8 cellular contexts compared by ENCODE assay signal in genomic region chr18:23422751-23423418, GRCh38. TPM values are rescaled to one million over a fixed set of nuclear protein-coding genes. Genes with fewer than 3 reads are reported as not detected.
DNase-seq lines count a peak whose midpoint lies in the region; ATAC-seq and TF ChIP-seq lines count a peak whose summit lies in the region.

No MANE protein-coding gene starts in this region.

- no peak overlapping the region for H3K4me3 ChIP-seq in upper lobe of right lung

- no peaks in the 10 kb centered on the region for H3K9me3 ChIP-seq in upper lobe of right lung

- no peak overlapping the region for H3K27ac ChIP-seq in upper lobe of right lung

- DNase-seq in GM10266 (ENCODE audit: extremely low spot score) = peak; percentile 56
- DNase-seq in SHP77 (lab: John Stamatoyannopoulos, UW) = peak; percentile 64 to 65
- DNase-seq in Right ventricle myocardium superior = peak; percentile 53
- peak; percentile 84 for DNase-seq in upper lobe of right lung
- DNase-seq in midbrain (lab: John Stamatoyannopoulos, UW) = no peak
- DNase-seq in NCI-H526 treated with DMSO at 0.1 percent for 48 hours (lab: John Stamatoyannopoulos, UW) = no peak

- TF ChIP-seq CTCF in GM10266 (IDR thresholded peaks at IDR 0.05; ENCODE audit: control insufficient read depth, insufficient read depth, low read depth, missing control alignments) (no peak), upper lobe of right lung (IDR thresholded peaks at IDR 0.05) (no peak)

- H3K27me3 ChIP-seq in upper lobe of right lung = no peaks in the 10 kb centered on the region

- ATAC-seq in GM21447 (IDR thresholded peaks at IDR 0.05; ENCODE audit: unreplicated experiment) (peak; percentile 90), HG03558 (IDR thresholded peaks at IDR 0.05; ENCODE audit: extremely low read depth, unreplicated experiment) (peak; percentile 70), Right ventricle myocardium superior (ENCODE audit: poor library complexity) (peak; percentile 57), upper lobe of right lung (peak; percentile 97)

- intact Hi-C loops in Right ventricle myocardium superior (cut with DNase I) = no loop called here
- intact Hi-C loops in upper lobe of right lung (cut with DNase I) = no loop called here

- no peaks in the 10 kb centered on the region for H3K4me1 ChIP-seq in upper lobe of right lung

- no peaks in the 10 kb centered on the region for H3K36me3 ChIP-seq in upper lobe of right lung

RNA-seq across cellular contexts. Expression of gene RIOK3, which starts 30.2 kb away (rescaled TPM):
- 51.5 TPM for total RNA-seq in Right ventricle myocardium superior
- 63.7 TPM for total RNA-seq in upper lobe of right lung

Comparison
In these comparisons a context has a peak if more than half of its experiments do, and no peak if none do; other contexts are left out.
1. DNase-seq: peak in GM10266 (single experiment), SHP77 (2 of 2), Right ventricle myocardium superior (single experiment) and upper lobe of right lung (single experiment); none in midbrain (single experiment) and NCI-H526 treated with DMSO at 0.1 percent for 48 hours (single experiment).
2. Peak in every context shown above with its lines, with median percentiles within 50 percentile points of each other: ATAC-seq.